Comparison of ENCODE assay signal across 10 cellular contexts in genomic region chr13:34748561-34748960, GRCh38.
DNase-seq lines count a peak whose midpoint lies in the region; ATAC-seq and TF ChIP-seq lines count a peak whose summit lies in the region.
"Had no signal": no experiment of that assay in that cellular context is flagged by ENCODE, and none has a peak within 500 bp of the region (broad histone marks: within the 10 kb centered on the region; RNA-seq: fewer than 3 reads in every experiment).

No MANE protein-coding gene starts in this region.

- H3K36me3 ChIP-seq in duodenal mucosa (ENCODE audit: control insufficient read depth in 1 of 2, insufficient read depth in 2 of 2, low read length in 2 of 2): no peaks in the 10 kb centered on the region

- H3K4me3 ChIP-seq in duodenal mucosa (ENCODE audit: low read depth in 1 of 2, low read length in 2 of 2): no peak overlapping the region

- H3K27ac Mint-ChIP-seq in mesothelial cell of epicardium: peak overlapping the region; percentile 83

- peaks cover 2% of the 10 kb centered on the region for H3K36me3 Mint-ChIP-seq in mesothelial cell of epicardium

- H3K9ac ChIP-seq in duodenal mucosa (ENCODE audit: low read depth in 1 of 2, low read length in 2 of 2): no peak overlapping the region

- H3K27me3 ChIP-seq in duodenal mucosa (ENCODE audit: control insufficient read depth in 1 of 2, insufficient read depth in 2 of 2, low read length in 2 of 2): no peaks in the 10 kb centered on the region

- H3K27ac ChIP-seq in duodenal mucosa (ENCODE audit: low read depth, low read length): peak overlapping the region; percentile 43

- DNase-seq in COLO829 (ENCODE audit: low spot score) (peak; percentile 2), mesothelial cell of epicardium (ENCODE audit: low spot score in 2 of 2, unreplicated experiment in 2 of 2) (no peak), KG1 (lab: John Stamatoyannopoulos, UW) (no peak), iPS-NIHi11 (ENCODE audit: low spot score) (no peak)
- no peak for DNase-seq in stimulated activated CD8-positive, alpha-beta memory T cell treated with anti-CD3 and anti-CD28 coated beads, Interleukin-4, amount 100 ng/mL, for 48 hours
- DNase-seq: IMR-90, NCI-H82 had no signal

- H3K4me1 Mint-ChIP-seq in mesothelial cell of epicardium: peaks cover 50% of the 10 kb centered on the region

- no peaks in the 10 kb centered on the region for H3K9me3 ChIP-seq in duodenal mucosa (ENCODE audit: control insufficient read depth in 1 of 2, low read length in 2 of 2)

- H3K4me3 Mint-ChIP-seq in mesothelial cell of epicardium: no peak overlapping the region

- peaks cover 4 to 7% of the 10 kb centered on the region in 2 donors for H3K4me1 ChIP-seq in duodenal mucosa (ENCODE audit: control insufficient read depth in 1 of 2, insufficient read depth in 2 of 2, low read length in 2 of 2)

- H3K9me3 Mint-ChIP-seq in mesothelial cell of epicardium: peaks cover 24% of the 10 kb centered on the region

- no peak for TF ChIP-seq CTCF in mesothelial cell of epicardium (IDR thresholded peaks at IDR 0.05; ENCODE audit: unreplicated experiment)

- ATAC-seq in HG02642 (IDR thresholded peaks at IDR 0.05; ENCODE audit: poor library complexity, unreplicated experiment) (peak; percentile 38), HG03025 (IDR thresholded peaks at IDR 0.05; ENCODE audit: low FRiP score, unreplicated experiment) (no peak)

- H3K27me3 Mint-ChIP-seq in mesothelial cell of epicardium (ENCODE audit: low read depth): no peaks in the 10 kb centered on the region
